Comparison of ENCODE assay signal across 9 cellular contexts in the genomic region with DNA sequence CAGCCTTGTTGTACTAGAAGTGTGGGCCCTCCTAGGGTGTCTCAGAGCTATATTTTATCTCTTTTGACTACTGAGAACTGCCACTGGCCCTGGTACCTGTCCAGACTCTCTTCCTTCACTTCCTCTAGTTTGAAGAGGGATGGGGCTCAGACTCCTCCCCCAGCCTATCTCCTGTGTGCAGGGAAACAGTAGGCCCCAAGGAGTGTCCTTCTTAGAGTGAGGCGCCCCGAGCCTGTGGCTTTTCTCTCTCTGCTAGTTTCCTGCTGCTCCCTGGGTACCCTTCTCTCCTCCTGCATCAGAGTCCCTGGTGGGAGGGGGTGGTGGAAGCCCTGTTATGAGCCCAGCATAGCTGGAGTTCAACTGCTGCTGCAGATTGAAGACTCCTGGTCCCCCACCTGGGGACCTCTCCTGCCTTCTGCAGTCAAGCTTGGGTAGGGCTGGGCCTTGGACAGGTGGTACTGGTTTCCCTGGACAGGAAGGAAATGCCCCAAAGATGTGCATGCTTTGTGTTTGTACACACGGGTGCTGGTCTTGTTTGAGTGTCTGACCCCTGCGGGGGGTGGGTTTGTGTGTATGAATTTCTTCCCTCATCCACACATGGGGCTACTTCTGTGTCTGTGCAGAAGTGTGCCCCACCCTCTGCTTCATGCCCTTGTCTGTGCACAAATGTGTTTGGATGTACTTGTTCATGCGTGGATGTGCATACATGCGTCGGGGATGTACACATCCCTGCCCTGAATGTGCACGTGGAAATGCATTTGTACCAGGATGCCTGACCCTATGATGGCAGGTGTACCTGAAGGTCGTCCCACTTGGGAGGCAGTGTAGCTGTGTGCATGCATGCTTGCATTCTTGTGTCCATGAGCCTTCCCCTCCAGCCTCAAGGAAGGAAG. TPM values are rescaled to one million over a fixed set of nuclear protein-coding genes. Genes with fewer than 3 reads are reported as not detected.
A peak's percentile ranks its signal among the peaks of the same experiment; 100 is the strongest.
DNase-seq lines count a peak whose midpoint lies in the region; ATAC-seq and TF ChIP-seq lines count a peak whose summit lies in the region.
"Had no signal": no experiment of that assay in that cellular context is flagged by ENCODE, and none has a peak within 500 bp of the region (broad histone marks: within the 10 kb centered on the region; RNA-seq: fewer than 3 reads in every experiment).

No MANE protein-coding gene starts in this region.

- H3K4me2 ChIP-seq in KMS-11, result peak overlapping the region; percentile 86

- DNase-seq in central memory CD8-positive, alpha-beta T cell (ENCODE audit: low spot score in 2 of 2), result no peak
- DNase-seq in cerebellum (ENCODE audit: low spot score), result no peak
- DNase-seq in NCI-H774 (lab: John Stamatoyannopoulos, UW), result no peak
- no peak for DNase-seq in foreskin melanocyte
- DNase-seq: activated gamma-delta T cell treated with Interleukin-2 at 50 U/mL for 16 hours had no signal

- H3K27ac Mint-ChIP-seq in central memory CD8-positive, alpha-beta T cell (ENCODE audit: low read depth), result no peak overlapping the region
- H3K27ac Mint-ChIP-seq in nephron, result peak overlapping the region in 2 of 3 experiments; percentile 84 to 96

- no peak for TF ChIP-seq CTCF in C4-2B (conservative IDR thresholded peaks at IDR 0.05)
- TF ChIP-seq CTCF in KMS-11 (conservative IDR thresholded peaks at IDR 0.05; ENCODE audit: low read depth, low read length), result no peak
- no peak for TF ChIP-seq CTCF in nephron (IDR thresholded peaks at IDR 0.05; ENCODE audit: unreplicated experiment in 3 of 3)

- H3K9ac ChIP-seq in KMS-11, result no peak overlapping the region

- no peaks in the 10 kb centered on the region for H3K27me3 Mint-ChIP-seq in central memory CD8-positive, alpha-beta T cell
- H3K27me3 Mint-ChIP-seq in nephron (ENCODE audit: low read depth), result no peaks in the 10 kb centered on the region

- no peaks in the 10 kb centered on the region for H3K27me3 ChIP-seq in KMS-11 (ENCODE audit: insufficient read depth, low read depth)

- H2AFZ ChIP-seq in KMS-11 (ENCODE audit: low read depth), result no peak overlapping the region

- H3K4me1 Mint-ChIP-seq in central memory CD8-positive, alpha-beta T cell, result peaks cover 88% of the 10 kb centered on the region
- H3K4me1 Mint-ChIP-seq in nephron, result peaks cover 36% of the 10 kb centered on the region

- H4K20me1 ChIP-seq in KMS-11 (ENCODE audit: insufficient read depth), result no peaks in the 10 kb centered on the region

- no peak for ATAC-seq in central memory CD8-positive, alpha-beta T cell (replicated peaks; ENCODE audit: extremely low read depth, poor library complexity, severe bottlenecking)
- ATAC-seq in GM21723 (IDR thresholded peaks at IDR 0.05; ENCODE audit: unreplicated experiment), result no peak

- H3K4me3 ChIP-seq in KMS-11 (IDR thresholded peaks at IDR 0.05; ENCODE audit: insufficient read depth, low read depth, low read length), result no peak overlapping the region

- no peaks in the 10 kb centered on the region for H3K36me3 ChIP-seq in KMS-11 (ENCODE audit: insufficient read depth)

- H3K27ac ChIP-seq in C4-2B, result peak overlapping the region; percentile 84; the same call in 1 of the 2 replicates
- H3K27ac ChIP-seq in KMS-11, result peak overlapping the region; percentile 40

- H3K4me1 ChIP-seq in KMS-11 (ENCODE audit: low read depth, poor library complexity, severe bottlenecking), result peaks cover 76% of the 10 kb centered on the region

- peaks cover 37% of the 10 kb centered on the region for H3K79me2 ChIP-seq in KMS-11 (ENCODE audit: insufficient read depth, low read depth)

- H3K9me3 Mint-ChIP-seq in central memory CD8-positive, alpha-beta T cell, result no peaks in the 10 kb centered on the region
- no peaks in the 10 kb centered on the region for H3K9me3 Mint-ChIP-seq in nephron

- H3K4me3 Mint-ChIP-seq in central memory CD8-positive, alpha-beta T cell, result peak overlapping the region; percentile 38
- H3K4me3 Mint-ChIP-seq in nephron, result peak overlapping the region; percentile 71 to 82 (median 81)

- peaks cover 36% of the 10 kb centered on the region for H3K36me3 Mint-ChIP-seq in central memory CD8-positive, alpha-beta T cell (ENCODE audit: insufficient read depth)
- no peaks in the 10 kb centered on the region for H3K36me3 Mint-ChIP-seq in nephron (ENCODE audit: low read depth)

RNA-seq across cellular contexts. Expression of a gene that starts 6.9 kb away (rescaled TPM):
- 4.9 TPM for total RNA-seq in cerebellum

RNA-seq across cellular contexts. Expression of a gene that starts 28.2 kb away (rescaled TPM):
- total RNA-seq in cerebellum, result 8.5 TPM

RNA-seq across cellular contexts. Expression of a gene that starts 48.6 kb away (rescaled TPM):
- total RNA-seq in cerebellum, result 0.45 TPM
